ENCODE assay signal across 12 cellular contexts in the genomic region with DNA sequence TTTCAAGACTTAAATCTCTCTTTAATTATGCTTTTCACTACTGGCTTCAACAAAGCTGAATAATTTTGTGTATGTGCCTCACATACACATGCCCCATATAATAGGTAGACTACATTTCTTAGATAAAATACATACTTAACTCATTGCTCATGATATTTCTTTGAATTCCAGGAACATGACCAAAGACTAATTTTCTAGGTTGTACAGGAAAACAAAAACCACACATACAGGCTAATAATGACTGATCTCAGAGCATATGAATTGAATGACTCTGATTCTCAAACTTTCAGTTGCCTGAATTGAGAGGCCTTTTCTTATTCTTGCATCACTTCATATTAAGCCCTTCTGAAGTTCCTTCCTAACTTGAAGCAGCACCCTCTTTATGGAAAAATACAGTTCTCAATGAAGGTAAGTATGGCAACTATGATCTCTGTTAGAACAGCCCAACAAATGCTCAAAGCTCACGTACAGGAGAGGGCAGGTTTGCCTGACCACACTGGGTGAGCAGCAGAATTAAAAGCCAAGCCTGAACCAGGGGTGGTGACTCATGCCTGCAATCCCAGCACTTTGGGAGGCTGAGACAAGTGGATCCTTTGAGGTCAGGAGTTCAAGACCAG. TPM values are rescaled to one million over a fixed set of nuclear protein-coding genes. Genes with fewer than 3 reads are reported as not detected.
DNase-seq lines count a peak whose midpoint lies in the region; ATAC-seq and TF ChIP-seq lines count a peak whose summit lies in the region.
"Had no signal": no experiment of that assay in that cellular context is flagged by ENCODE, and none has a peak within 500 bp of the region (broad histone marks: within the 10 kb centered on the region; RNA-seq: fewer than 3 reads in every experiment).

No MANE protein-coding gene starts in this region.

- H3K9me3 ChIP-seq in SJCRH30 (replicated peaks) (peaks cover 6% of the 10 kb centered on the region), heart right ventricle (peaks cover 0 to 16% (median 7%) of the 10 kb centered on the region in 11 donors)

- H3K4me3 ChIP-seq in SJCRH30 (no peak overlapping the region), epithelial cell of esophagus (ENCODE audit: low read length) (no peak overlapping the region), retinal pigment epithelial cell (ENCODE audit: low read length) (no peak overlapping the region), heart right ventricle (no peak overlapping the region)

- 91 to 96% methylated on average over 1 of the region's 1 CpG for WGBS in heart right ventricle, 2 donors

- peaks cover 5% of the 10 kb centered on the region for H3K4me1 Mint-ChIP-seq in activated CD4-positive, alpha-beta T cell treated with anti-CD3 and anti-CD28 coated beads, Interleukin-2, amount 10 ng/mL, durations not matched to agents 24 days and 14 days
- H3K4me1 Mint-ChIP-seq: B cell had no signal

- intact Hi-C loops in activated CD4-positive, alpha-beta T cell treated with anti-CD3 and anti-CD28 coated beads, Interleukin-2, amount 10 ng/mL, durations not matched to agents 24 days and 14 days (cut with micrococcal nuclease): no loop called here
- intact Hi-C loops in heart right ventricle (cut with DNase I): no loop called here

- H3K4me1 ChIP-seq in SJCRH30 (no peaks in the 10 kb centered on the region), heart right ventricle (peaks cover 0 to 11% (median 8%) of the 10 kb centered on the region in 9 donors)
- H3K4me1 ChIP-seq: parathyroid adenoma had no signal

- H3K4me3 Mint-ChIP-seq in activated CD4-positive, alpha-beta T cell treated with anti-CD3 and anti-CD28 coated beads, Interleukin-2, amount 10 ng/mL, durations not matched to agents 24 days and 14 days: no peak overlapping the region
- H3K4me3 Mint-ChIP-seq: B cell, IgD-negative memory B cell had no signal

- peaks cover 12% of the 10 kb centered on the region for H3K9me3 Mint-ChIP-seq in activated CD4-positive, alpha-beta T cell treated with anti-CD3 and anti-CD28 coated beads, Interleukin-2, amount 10 ng/mL, durations not matched to agents 24 days and 14 days

- peak; percentile 56 for DNase-seq in activated CD4-positive, alpha-beta T cell treated with anti-CD3 and anti-CD28 coated beads, Interleukin-2, amount 10 ng/mL, durations not matched to agents 24 days and 14 days
- DNase-seq in activated CD4-positive, alpha-beta T cell treated with anti-CD3 and anti-CD28 coated beads, Interleukin-2, amount 50 U/mL, for 4 hours: no peak
- peak; percentile 8 to 14 for DNase-seq in SJCRH30
- peak; percentile 88 for DNase-seq in epithelial cell of esophagus (ENCODE audit: low read depth)
- DNase-seq in retinal pigment epithelial cell (ENCODE audit: low read depth): peak; percentile 87
- no peak for DNase-seq in heart right ventricle
- no peak for DNase-seq in cerebellar nuclear complex (lab: John Stamatoyannopoulos, UW)
- DNase-seq: NCI-H82 had no signal

- no peaks in the 10 kb centered on the region for H3K36me3 ChIP-seq in SJCRH30
- no peaks in the 10 kb centered on the region for H3K36me3 ChIP-seq in heart right ventricle

- H3K27me3 ChIP-seq in SJCRH30 (no peaks in the 10 kb centered on the region), heart right ventricle (no peaks in the 10 kb centered on the region)

- H3K36me3 Mint-ChIP-seq in activated CD4-positive, alpha-beta T cell treated with anti-CD3 and anti-CD28 coated beads, Interleukin-2, amount 10 ng/mL, durations not matched to agents 24 days and 14 days (ENCODE audit: low read depth): peaks cover 4% of the 10 kb centered on the region

- ATAC-seq in heart right ventricle: no peak
- ATAC-seq in GM21737 (IDR thresholded peaks at IDR 0.05; ENCODE audit: unreplicated experiment): no peak

- TF ChIP-seq CTCF in epithelial cell of esophagus (IDR thresholded peaks at IDR 0.05; ENCODE audit: insufficient read depth, low read depth, low read length, missing control alignments): no peak
- TF ChIP-seq CTCF in retinal pigment epithelial cell (conservative IDR thresholded peaks at IDR 0.05; ENCODE audit: low read depth, low read length): no peak
- no peak for TF ChIP-seq CTCF in heart right ventricle (IDR thresholded peaks at IDR 0.05)

- peak overlapping the region; percentile 45 for H3K27ac ChIP-seq in SJCRH30
- H3K27ac ChIP-seq in heart right ventricle: peak overlapping the region in 1 of 10 donors; percentile 26
- H3K27ac ChIP-seq: parathyroid adenoma had no signal

- H3K27ac Mint-ChIP-seq in activated CD4-positive, alpha-beta T cell treated with anti-CD3 and anti-CD28 coated beads, Interleukin-2, amount 10 ng/mL, durations not matched to agents 24 days and 14 days: no peak overlapping the region
- H3K27ac Mint-ChIP-seq: B cell, IgD-negative memory B cell had no signal

- no peaks in the 10 kb centered on the region for H3K27me3 Mint-ChIP-seq in activated CD4-positive, alpha-beta T cell treated with anti-CD3 and anti-CD28 coated beads, Interleukin-2, amount 10 ng/mL, durations not matched to agents 24 days and 14 days
- H3K27me3 Mint-ChIP-seq: B cell, IgD-negative memory B cell had no signal

RNA-seq across cellular contexts. Expression of a gene that starts 22.6 kb away (rescaled TPM):
- 44.5 and 44.9 TPM in 2 replicates for total RNA-seq in activated CD4-positive, alpha-beta T cell treated with anti-CD3 and anti-CD28 coated beads, Interleukin-2, amount 10 ng/mL, durations not matched to agents 24 days and 14 days
- total RNA-seq in SJCRH30 (2014; rRNA removed; shearing (Covaris generic)): 70.7 and 76.1 TPM in 2 replicates
- 10 to 100 TPM; 14.6 to 48.6 (median 19.0) TPM for total RNA-seq in heart right ventricle
- 10 to 100 TPM; 28.3 to 32.6 TPM for polyA plus RNA-seq in heart right ventricle

RNA-seq across cellular contexts. Expression of a gene that starts 41.3 kb away (rescaled TPM):
- total RNA-seq in activated CD4-positive, alpha-beta T cell treated with anti-CD3 and anti-CD28 coated beads, Interleukin-2, amount 10 ng/mL, durations not matched to agents 24 days and 14 days: 59.8 and 60.1 TPM in 2 replicates
- total RNA-seq in SJCRH30 (2014; rRNA removed; shearing (Covaris generic)): 35.3 and 38.8 TPM in 2 replicates
- 10 to 100 TPM; 16.9 to 30.6 (median 21.0) TPM for total RNA-seq in heart right ventricle
- 1 to 10 TPM; 6.7 to 8.5 TPM for polyA plus RNA-seq in heart right ventricle

Comparison
In these comparisons a context has a peak if more than half of its experiments do, and no peak if none do; other contexts are left out.
1. DNase-seq: peak in activated CD4-positive, alpha-beta T cell treated with anti-CD3 and anti-CD28 coated beads, Interleukin-2, amount 10 ng/mL, durations not matched to agents 24 days and 14 days (single experiment), SJCRH30 (2 of 2), epithelial cell of esophagus (single experiment) and retinal pigment epithelial cell (single experiment); none in activated CD4-positive, alpha-beta T cell treated with anti-CD3 and anti-CD28 coated beads, Interleukin-2, amount 50 U/mL, for 4 hours (0 of 2), heart right ventricle (0 of 2) and cerebellar nuclear complex (0 of 2).